Comparison of ENCODE assay signal across 8 cellular contexts in genomic region chr14:22882529-22883190, GRCh38. TPM values are rescaled to one million over a fixed set of nuclear protein-coding genes. Genes with fewer than 3 reads are reported as not detected.
DNase-seq lines count a peak whose midpoint lies in the region; ATAC-seq, FAIRE-seq and TF ChIP-seq lines count a peak whose summit lies in the region.

No MANE protein-coding gene starts in this region.

- H3K9ac ChIP-seq in HCT116 (ENCODE audit: low read length) (no peak overlapping the region), SK-N-MC (ENCODE audit: insufficient read length) (peak overlapping the region; percentile 33)

- TF ChIP-seq POLR2A in HCT116 (IDR thresholded peaks at IDR 0.05; ENCODE audit: borderline replicate concordance, extremely low read depth, insufficient read depth, insufficient read length) (no peak), lower leg skin (IDR thresholded peaks at IDR 0.05) (no peak)

- H3K79me2 ChIP-seq in HCT116 (ENCODE audit: insufficient read depth, low read length): no peaks in the 10 kb centered on the region; the same call in 1 of the 2 replicates

- RAD21 ChIA-PET in HCT116 (lab: Charles Lee; ENCODE audit: low non-redundant PET in 1 of 2, low total read pairs in 2 of 2, uncharacterized antibody in 2 of 2, unreplicated experiment in 2 of 2): no interaction called here

- FAIRE-seq in pancreas (lab: Jason Lieb, UNC): no peak

- CTCF ChIA-PET in A673 (lab: Charles Lee) (interaction anchor here (0.6 to 1.3 kb wide), 3 partner anchors 11 to 103 kb away, joined by 3 to 4 read pairs (median 3); partner anchors contain the start of gene LRP10), HCT116 (lab: Charles Lee) (interaction anchor here (1.0 to 7.0 kb wide), 4 partner anchors 10 to 47 kb away, joined by 3 to 51 read pairs (median 4); partner anchors contain the start of genes LRP10 and PRMT5)

- TF ChIP-seq RAD21 in HCT116 (IDR thresholded peaks at IDR 0.05; ENCODE audit: low read depth): no peak

- POLR2A ChIA-PET in A673 (lab: Charles Lee; ENCODE audit: low non-redundant PET): no interaction called here
- POLR2A ChIA-PET in HCT116 (lab: Charles Lee): interaction anchor here (0.7 to 4.7 kb wide), 3 partner anchors 11 to 244 kb away, joined by 3 to 24 read pairs (median 4); partner anchors contain the start of genes LRP10 and RBM23

- H3K27ac ChIP-seq in A673 (ENCODE audit: low read depth, low read length, poor library complexity, severe bottlenecking) (no peak overlapping the region), HCT116 (ENCODE audit: low read depth, low read length) (no peak overlapping the region), SK-N-MC (no peak overlapping the region), pancreas (no peak overlapping the region), left ventricle myocardium inferior (replicated peaks) (no peak overlapping the region)

- H3K9me3 ChIP-seq in A673 (ENCODE audit: low read depth, low read length, poor library complexity, severe bottlenecking) (no peaks in the 10 kb centered on the region), HCT116 (ENCODE audit: control insufficient read depth in 1 of 2, insufficient read depth in 1 of 2, low read depth in 1 of 2, low read length in 2 of 2) (no peaks in the 10 kb centered on the region), SK-N-MC (ENCODE audit: low read depth, low read length) (no peaks in the 10 kb centered on the region), pancreas (no peaks in the 10 kb centered on the region), left ventricle myocardium inferior (replicated peaks) (no peaks in the 10 kb centered on the region)

- 19 to 21% methylated on average over 6 to 7 of the region's 7 CpGs for WGBS in pancreas, 2 donors
- whole genome bisulfite sequencing in lower leg skin, 2 donors: 18 to 22% methylated on average over 6 to 7 of the region's 7 CpGs

- no peak overlapping the region for H3K4me3 ChIP-seq in A673 (ENCODE audit: low read depth, low read length, poor library complexity, severe bottlenecking)
- H3K4me3 ChIP-seq in HCT116 (replicated peaks in 1 of 2; ENCODE audit: low read depth in 1 of 2, low read length in 2 of 2): no peak overlapping the region
- no peak overlapping the region for H3K4me3 ChIP-seq in SK-N-MC
- H3K4me3 ChIP-seq in epithelial cell of proximal tubule (ENCODE audit: low read depth, low read length): peak overlapping the region; percentile 2
- H3K4me3 ChIP-seq in pancreas: no peak overlapping the region
- no peak overlapping the region for H3K4me3 ChIP-seq in lower leg skin (ENCODE audit: low read depth, poor library complexity, severe bottlenecking)
- H3K4me3 ChIP-seq in left ventricle myocardium inferior: no peak overlapping the region

- 0 out of 2 replicates have a peak overlapping the region, but pooled peaks have one; percentile 9 for H3K4me2 ChIP-seq in HCT116 (ENCODE audit: low read length)

- intact Hi-C loops in A673 (cut with micrococcal nuclease; ENCODE audit: unreplicated experiment) (no loop called here), HCT116 (cut with micrococcal nuclease) (no loop called here), pancreas (cut with DNase I) (no loop called here), lower leg skin (cut with DNase I; ENCODE audit: low total_unique reads) (no loop called here), left ventricle myocardium inferior (cut with micrococcal nuclease) (no loop called here)

- no peaks in the 10 kb centered on the region for H3K36me3 ChIP-seq in A673 (ENCODE audit: insufficient read depth, low read length, poor library complexity, severe bottlenecking)
- no peaks in the 10 kb centered on the region for H3K36me3 ChIP-seq in HCT116 (ENCODE audit: control insufficient read depth in 1 of 2, insufficient read depth in 2 of 2, low read length in 2 of 2)
- H3K36me3 ChIP-seq in SK-N-MC (ENCODE audit: insufficient read depth, low read length): no peaks in the 10 kb centered on the region
- H3K36me3 ChIP-seq in pancreas: peaks cover under 1 to 9% (median 2%) of the 10 kb centered on the region in 3 donors
- H3K36me3 ChIP-seq in left ventricle myocardium inferior: peaks cover 16% of the 10 kb centered on the region

- H3K4me1 ChIP-seq in A673 (ENCODE audit: insufficient read depth, low read length, poor library complexity, severe bottlenecking): no peaks in the 10 kb centered on the region
- H3K4me1 ChIP-seq in HCT116 (ENCODE audit: control insufficient read depth in 1 of 2, insufficient read depth in 2 of 2, low read length in 2 of 2): peaks cover 19 to 27% of the 10 kb centered on the region in 2 experiments
- H3K4me1 ChIP-seq in pancreas: peaks cover 0 to 5% (median 3%) of the 10 kb centered on the region in 3 donors
- H3K4me1 ChIP-seq in left ventricle myocardium inferior: peaks cover 16% of the 10 kb centered on the region

- H3K27me3 ChIP-seq in A673 (replicated peaks; ENCODE audit: insufficient read depth, low read depth, low read length, poor library complexity) (no peaks in the 10 kb centered on the region), HCT116 (ENCODE audit: insufficient read depth, low read length) (no peaks in the 10 kb centered on the region), pancreas (no peaks in the 10 kb centered on the region), left ventricle myocardium inferior (ENCODE audit: low read depth) (peaks cover 19% of the 10 kb centered on the region)

- no peaks in the 10 kb centered on the region for H3K9me2 ChIP-seq in HCT116 (ENCODE audit: insufficient read depth)

- no peaks in the 10 kb centered on the region for H4K20me1 ChIP-seq in HCT116 (ENCODE audit: insufficient read depth)

- ATAC-seq in HCT116: no peak
- peak; percentile 38 to 56 (median 42) for ATAC-seq in pancreas
- no peak for ATAC-seq in activated CD4-positive, CD25-positive, alpha-beta regulatory T cell treated with anti-CD3 and anti-CD28 coated beads, Interleukin-2, amount 50 U/mL, for 24 hours

- no peak overlapping the region for H2AFZ ChIP-seq in HCT116 (ENCODE audit: low read depth, low read length, poor library complexity, severe bottlenecking)

- TF ChIP-seq CTCF in A673 (conservative IDR thresholded peaks at IDR 0.05; ENCODE audit: low read depth, low read length) (no peak), HCT116 (IDR thresholded peaks at IDR 0.05 in 2 of 3, conservative IDR thresholded peaks at IDR 0.05 in 1 of 3; ENCODE audit: borderline replicate concordance in 1 of 3, insufficient read depth in 1 of 3, low read depth in 2 of 3, low read length in 2 of 3) (no peak), epithelial cell of proximal tubule (conservative IDR thresholded peaks at IDR 0.05; ENCODE audit: low read depth, low read length) (no peak), pancreas (IDR thresholded peaks at IDR 0.05) (no peak), lower leg skin (IDR thresholded peaks at IDR 0.05) (no peak), left ventricle myocardium inferior (IDR thresholded peaks at IDR 0.05; ENCODE audit: borderline replicate concordance) (no peak)

- BruUV-seq in A673 (replicated peaks; lab: Mats Ljungman, UMichigan): no TSS peak
- BruUV-seq in HCT116 (replicated peaks; lab: Mats Ljungman, UMichigan): no TSS peak

- DNase-seq in A673 (ENCODE audit: low spot score) (peak; percentile 48), HCT116 (ENCODE audit: low read depth, low spot score) (peak; percentile 39), SK-N-MC (ENCODE audit: low read depth, low spot score) (no peak), epithelial cell of proximal tubule (ENCODE audit: low read depth) (no peak), pancreas (peak in 4 of 6 donors; percentile 51 to 68 (median 66)), lower leg skin (ENCODE audit: low spot score in 2 of 2) (no peak), left ventricle myocardium inferior (no peak)

TF ChIP-seq in HCT116, 20 proteins besides CTCF, POLR2A, EP300 and RAD21:
- TF ChIP-seq SRF (IDR thresholded peaks at IDR 0.05; ENCODE audit: low read depth): no peak

RNA-seq across cellular contexts. Expression of gene REM2, which starts 0.4 kb away (rescaled TPM):
- total RNA-seq in A673 (2021) (0.15 TPM in 1 of 2 replicates, not detected in the other), HCT116 (2021; ENCODE audit: unreplicated experiment) (0.47 TPM), epithelial cell of proximal tubule (0.17 and 0.80 TPM in 2 replicates), pancreas (under 1 TPM in 5 of 6 donors, not detected in 1; 0.16 to 0.41 (median 0.28) TPM), lower leg skin (1 to 10 TPM in 2 of 4 donors, under 1 TPM in 2; 0.52 to 2.5 (median 1.5) TPM), left ventricle myocardium inferior (not detected)
- polyA plus RNA-seq in HCT116 (2012): 0.52 and 0.59 TPM in 2 replicates
- polyA plus RNA-seq in pancreas: 1 to 10 TPM in 1 of 2 donors, under 1 TPM in 1; 0.72 to 2.5 TPM

RNA-seq across cellular contexts. Expression of gene LRP10, which starts 11.1 kb away (rescaled TPM):
- total RNA-seq in A673 (2021): 7.8 and 11.8 TPM in 2 replicates
- 42.7 TPM for total RNA-seq in HCT116 (2021; ENCODE audit: unreplicated experiment)
- 61.8 and 77.1 TPM in 2 replicates for polyA plus RNA-seq in HCT116 (2012)
- 82.5 and 102 TPM in 2 replicates for total RNA-seq in epithelial cell of proximal tubule
- total RNA-seq in pancreas: 10 to 100 TPM; 49.5 to 86.2 (median 52.5) TPM
- polyA plus RNA-seq in pancreas: 10 to 100 TPM; 14.7 to 22.7 TPM
- 100 to 1,000 TPM; 148 to 209 (median 167) TPM for total RNA-seq in lower leg skin
- 48.3 TPM for total RNA-seq in left ventricle myocardium inferior

RNA-seq across cellular contexts. Expression of gene RBM23, which starts 36.3 kb away (rescaled TPM):
- total RNA-seq in A673 (2021) (105 and 118 TPM in 2 replicates), HCT116 (2021; ENCODE audit: unreplicated experiment) (67.2 TPM), epithelial cell of proximal tubule (76.4 and 90.6 TPM in 2 replicates), pancreas (10 to 100 TPM; 20.9 to 39.4 (median 30.6) TPM), lower leg skin (100 to 1,000 TPM in 2 of 4 donors, 10 to 100 TPM in 2; 71.2 to 202 (median 105) TPM), left ventricle myocardium inferior (42.1 TPM)
- polyA plus RNA-seq in HCT116 (2012): 51.0 and 54.9 TPM in 2 replicates
- polyA plus RNA-seq in pancreas: 10 to 100 TPM; 30.4 to 58.6 TPM

RNA-seq across cellular contexts. Expression of gene MMP14, which starts 46.3 kb away (rescaled TPM):
- total RNA-seq in A673 (2021) (91.3 and 110 TPM in 2 replicates), HCT116 (2021; ENCODE audit: unreplicated experiment) (17.8 TPM), epithelial cell of proximal tubule (224 and 227 TPM in 2 replicates), pancreas (100 to 1,000 TPM in 1 of 6 donors, 10 to 100 TPM in 5; 21.5 to 146 (median 34.0) TPM), lower leg skin (100 to 1,000 TPM; 135 to 190 (median 151) TPM), left ventricle myocardium inferior (22.1 TPM)
- 14.1 and 15.1 TPM in 2 replicates for polyA plus RNA-seq in HCT116 (2012)
- polyA plus RNA-seq in pancreas: 10 to 100 TPM; 18.7 to 61.8 TPM

RNA-seq across cellular contexts. Expression of gene PRMT5, which starts 46.5 kb away (rescaled TPM):
- total RNA-seq in A673 (2021) (244 and 273 TPM in 2 replicates), HCT116 (2021; ENCODE audit: unreplicated experiment) (186 TPM), epithelial cell of proximal tubule (70.5 and 142 TPM in 2 replicates), pancreas (10 to 100 TPM; 16.3 to 31.8 (median 29.2) TPM), lower leg skin (10 to 100 TPM; 42.9 to 53.2 (median 48.3) TPM), left ventricle myocardium inferior (59.0 TPM)
- 204 TPM in 2 replicates for polyA plus RNA-seq in HCT116 (2012)
- polyA plus RNA-seq in pancreas: 10 to 100 TPM; 15.6 to 27.5 TPM

Comparison
In these comparisons a context has a peak if more than half of its experiments do, and no peak if none do; other contexts are left out.
1. DNase-seq: peak in A673 (single experiment), HCT116 (single experiment) and pancreas (4 of 6); none in SK-N-MC (single experiment), epithelial cell of proximal tubule (single experiment), lower leg skin (0 of 2) and left ventricle myocardium inferior (single experiment).
2. ATAC-seq: peak in pancreas (4 of 4); none in HCT116 (single experiment) and activated CD4-positive, CD25-positive, alpha-beta regulatory T cell treated with anti-CD3 and anti-CD28 coated beads, Interleukin-2, amount 50 U/mL, for 24 hours (0 of 2).